In the genomic region with DNA sequence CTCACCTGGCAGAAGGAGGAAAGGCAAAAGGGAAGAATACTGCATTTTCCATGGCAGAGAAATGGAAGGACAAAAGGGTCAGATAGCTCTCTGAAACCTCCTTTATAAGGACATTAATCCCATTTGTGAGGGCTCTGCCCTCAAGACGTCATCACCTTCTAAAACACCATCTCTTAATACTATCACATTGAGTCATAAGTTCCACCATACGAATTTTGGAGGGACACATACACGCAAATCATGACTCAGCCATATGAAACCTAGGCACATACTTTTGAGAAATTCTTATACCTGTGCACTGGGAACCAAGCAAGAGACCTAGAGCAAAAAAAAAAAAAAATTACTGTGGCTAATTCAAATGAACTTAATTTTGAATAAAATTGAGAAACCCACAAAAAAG, we compare ENCODE assay signal across 1 cellular context.
TF ChIP-seq lines count a peak whose summit lies in the region.

No MANE protein-coding gene starts in this region.

TF ChIP-seq in GM12878, 131 proteins besides CTCF, POLR2A, EP300 and RAD21:
- TF ChIP-seq, protein P1, sequence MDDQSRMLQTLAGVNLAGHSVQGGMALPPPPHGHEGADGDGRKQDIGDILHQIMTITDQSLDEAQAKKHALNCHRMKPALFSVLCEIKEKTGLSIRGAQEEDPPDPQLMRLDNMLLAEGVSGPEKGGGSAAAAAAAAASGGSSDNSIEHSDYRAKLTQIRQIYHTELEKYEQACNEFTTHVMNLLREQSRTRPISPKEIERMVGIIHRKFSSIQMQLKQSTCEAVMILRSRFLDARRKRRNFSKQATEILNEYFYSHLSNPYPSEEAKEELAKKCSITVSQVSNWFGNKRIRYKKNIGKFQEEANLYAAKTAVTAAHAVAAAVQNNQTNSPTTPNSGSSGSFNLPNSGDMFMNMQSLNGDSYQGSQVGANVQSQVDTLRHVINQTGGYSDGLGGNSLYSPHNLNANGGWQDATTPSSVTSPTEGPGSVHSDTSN (IDR thresholded peaks at IDR 0.05; ENCODE audit: insufficient replicate concordance, low read depth, low read length): no peak
- TF ChIP-seq KLF5 (IDR thresholded peaks at IDR 0.05; ENCODE audit: partially characterized antibody) (no peak), JUND (IDR thresholded peaks at IDR 0.05; ENCODE audit: low read depth, low read length) (no peak), EZH2 (IDR thresholded peaks at IDR 0.05; ENCODE audit: borderline replicate concordance, control insufficient read depth, low read depth, low read length) (no peak), POLR2AphosphoS2 (IDR thresholded peaks at IDR 0.05; ENCODE audit: low read depth, low read length) (no peak), BACH1 (IDR thresholded peaks at IDR 0.05; ENCODE audit: borderline replicate concordance) (0 out of 2 replicates have a peak, but pooled peaks have one; percentile 26), YBX1 (IDR thresholded peaks at IDR 0.05) (no peak), RBBP5 (conservative IDR thresholded peaks at IDR 0.05) (no peak), NR2F1 (conservative IDR thresholded peaks at IDR 0.05) (0 out of 2 replicates have a peak, but pooled peaks have one; percentile 25)
- TF ChIP-seq, protein P2, sequence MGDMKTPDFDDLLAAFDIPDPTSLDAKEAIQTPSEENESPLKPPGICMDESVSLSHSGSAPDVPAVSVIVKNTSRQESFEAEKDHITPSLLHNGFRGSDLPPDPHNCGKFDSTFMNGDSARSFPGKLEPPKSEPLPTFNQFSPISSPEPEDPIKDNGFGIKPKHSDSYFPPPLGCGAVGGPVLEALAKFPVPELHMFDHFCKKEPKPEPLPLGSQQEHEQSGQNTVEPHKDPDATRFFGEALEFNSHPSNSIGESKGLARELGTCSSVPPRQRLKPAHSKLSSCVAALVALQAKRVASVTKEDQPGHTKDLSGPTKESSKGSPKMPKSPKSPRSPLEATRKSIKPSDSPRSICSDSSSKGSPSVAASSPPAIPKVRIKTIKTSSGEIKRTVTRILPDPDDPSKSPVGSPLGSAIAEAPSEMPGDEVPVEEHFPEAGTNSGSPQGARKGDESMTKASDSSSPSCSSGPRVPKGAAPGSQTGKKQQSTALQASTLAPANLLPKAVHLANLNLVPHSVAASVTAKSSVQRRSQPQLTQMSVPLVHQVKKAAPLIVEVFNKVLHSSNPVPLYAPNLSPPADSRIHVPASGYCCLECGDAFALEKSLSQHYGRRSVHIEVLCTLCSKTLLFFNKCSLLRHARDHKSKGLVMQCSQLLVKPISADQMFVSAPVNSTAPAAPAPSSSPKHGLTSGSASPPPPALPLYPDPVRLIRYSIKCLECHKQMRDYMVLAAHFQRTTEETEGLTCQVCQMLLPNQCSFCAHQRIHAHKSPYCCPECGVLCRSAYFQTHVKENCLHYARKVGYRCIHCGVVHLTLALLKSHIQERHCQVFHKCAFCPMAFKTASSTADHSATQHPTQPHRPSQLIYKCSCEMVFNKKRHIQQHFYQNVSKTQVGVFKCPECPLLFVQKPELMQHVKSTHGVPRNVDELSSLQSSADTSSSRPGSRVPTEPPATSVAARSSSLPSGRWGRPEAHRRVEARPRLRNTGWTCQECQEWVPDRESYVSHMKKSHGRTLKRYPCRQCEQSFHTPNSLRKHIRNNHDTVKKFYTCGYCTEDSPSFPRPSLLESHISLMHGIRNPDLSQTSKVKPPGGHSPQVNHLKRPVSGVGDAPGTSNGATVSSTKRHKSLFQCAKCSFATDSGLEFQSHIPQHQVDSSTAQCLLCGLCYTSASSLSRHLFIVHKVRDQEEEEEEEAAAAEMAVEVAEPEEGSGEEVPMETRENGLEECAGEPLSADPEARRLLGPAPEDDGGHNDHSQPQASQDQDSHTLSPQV (IDR thresholded peaks at IDR 0.05): no peak
- TF ChIP-seq, protein P3, sequence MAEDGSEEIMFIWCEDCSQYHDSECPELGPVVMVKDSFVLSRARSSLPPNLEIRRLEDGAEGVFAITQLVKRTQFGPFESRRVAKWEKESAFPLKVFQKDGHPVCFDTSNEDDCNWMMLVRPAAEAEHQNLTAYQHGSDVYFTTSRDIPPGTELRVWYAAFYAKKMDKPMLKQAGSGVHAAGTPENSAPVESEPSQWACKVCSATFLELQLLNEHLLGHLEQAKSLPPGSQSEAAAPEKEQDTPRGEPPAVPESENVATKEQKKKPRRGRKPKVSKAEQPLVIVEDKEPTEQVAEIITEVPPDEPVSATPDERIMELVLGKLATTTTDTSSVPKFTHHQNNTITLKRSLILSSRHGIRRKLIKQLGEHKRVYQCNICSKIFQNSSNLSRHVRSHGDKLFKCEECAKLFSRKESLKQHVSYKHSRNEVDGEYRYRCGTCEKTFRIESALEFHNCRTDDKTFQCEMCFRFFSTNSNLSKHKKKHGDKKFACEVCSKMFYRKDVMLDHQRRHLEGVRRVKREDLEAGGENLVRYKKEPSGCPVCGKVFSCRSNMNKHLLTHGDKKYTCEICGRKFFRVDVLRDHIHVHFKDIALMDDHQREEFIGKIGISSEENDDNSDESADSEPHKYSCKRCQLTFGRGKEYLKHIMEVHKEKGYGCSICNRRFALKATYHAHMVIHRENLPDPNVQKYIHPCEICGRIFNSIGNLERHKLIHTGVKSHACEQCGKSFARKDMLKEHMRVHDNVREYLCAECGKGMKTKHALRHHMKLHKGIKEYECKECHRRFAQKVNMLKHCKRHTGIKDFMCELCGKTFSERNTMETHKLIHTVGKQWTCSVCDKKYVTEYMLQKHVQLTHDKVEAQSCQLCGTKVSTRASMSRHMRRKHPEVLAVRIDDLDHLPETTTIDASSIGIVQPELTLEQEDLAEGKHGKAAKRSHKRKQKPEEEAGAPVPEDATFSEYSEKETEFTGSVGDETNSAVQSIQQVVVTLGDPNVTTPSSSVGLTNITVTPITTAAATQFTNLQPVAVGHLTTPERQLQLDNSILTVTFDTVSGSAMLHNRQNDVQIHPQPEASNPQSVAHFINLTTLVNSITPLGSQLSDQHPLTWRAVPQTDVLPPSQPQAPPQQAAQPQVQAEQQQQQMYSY (CRISPR knock-in tag; IDR thresholded peaks at IDR 0.05): no peak
